In the genomic region with DNA sequence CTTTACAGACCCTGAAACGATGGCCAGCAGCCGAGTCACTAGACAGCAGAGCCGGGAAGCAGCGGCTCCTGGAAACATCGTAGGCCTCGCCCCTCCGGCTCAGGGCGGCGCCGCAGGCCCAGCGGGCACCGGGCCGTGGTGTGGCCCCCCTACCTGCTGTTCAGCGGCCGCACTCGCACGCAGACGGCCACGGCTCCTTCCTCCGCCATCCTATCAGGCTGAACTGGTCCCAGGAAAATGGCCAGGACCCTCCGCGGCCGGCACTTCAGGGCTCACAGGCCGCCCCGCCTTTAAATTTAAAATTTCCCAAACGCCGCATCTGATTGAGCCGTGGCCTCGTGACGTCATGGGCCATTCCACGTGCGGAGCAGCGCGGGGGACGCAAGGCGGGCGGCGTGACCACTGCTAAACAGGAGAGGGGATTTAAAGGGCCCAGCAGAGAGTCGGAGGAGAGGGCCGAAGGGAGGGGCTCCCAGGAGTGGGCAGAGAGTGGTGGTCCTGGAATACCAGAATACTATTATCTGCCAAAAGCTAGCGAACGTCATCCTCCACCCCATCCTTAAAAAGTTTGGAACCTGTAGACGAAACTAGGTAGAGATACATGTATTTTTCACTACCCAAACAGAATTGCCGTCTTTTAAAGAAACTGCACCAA, we compare ENCODE assay signal across 8 cellular contexts. TPM values are rescaled to one million over a fixed set of nuclear protein-coding genes. Genes with fewer than 3 reads are reported as not detected.
DNase-seq lines count a peak whose midpoint lies in the region; ATAC-seq, FAIRE-seq and TF ChIP-seq lines count a peak whose summit lies in the region.

A gene with protein sequence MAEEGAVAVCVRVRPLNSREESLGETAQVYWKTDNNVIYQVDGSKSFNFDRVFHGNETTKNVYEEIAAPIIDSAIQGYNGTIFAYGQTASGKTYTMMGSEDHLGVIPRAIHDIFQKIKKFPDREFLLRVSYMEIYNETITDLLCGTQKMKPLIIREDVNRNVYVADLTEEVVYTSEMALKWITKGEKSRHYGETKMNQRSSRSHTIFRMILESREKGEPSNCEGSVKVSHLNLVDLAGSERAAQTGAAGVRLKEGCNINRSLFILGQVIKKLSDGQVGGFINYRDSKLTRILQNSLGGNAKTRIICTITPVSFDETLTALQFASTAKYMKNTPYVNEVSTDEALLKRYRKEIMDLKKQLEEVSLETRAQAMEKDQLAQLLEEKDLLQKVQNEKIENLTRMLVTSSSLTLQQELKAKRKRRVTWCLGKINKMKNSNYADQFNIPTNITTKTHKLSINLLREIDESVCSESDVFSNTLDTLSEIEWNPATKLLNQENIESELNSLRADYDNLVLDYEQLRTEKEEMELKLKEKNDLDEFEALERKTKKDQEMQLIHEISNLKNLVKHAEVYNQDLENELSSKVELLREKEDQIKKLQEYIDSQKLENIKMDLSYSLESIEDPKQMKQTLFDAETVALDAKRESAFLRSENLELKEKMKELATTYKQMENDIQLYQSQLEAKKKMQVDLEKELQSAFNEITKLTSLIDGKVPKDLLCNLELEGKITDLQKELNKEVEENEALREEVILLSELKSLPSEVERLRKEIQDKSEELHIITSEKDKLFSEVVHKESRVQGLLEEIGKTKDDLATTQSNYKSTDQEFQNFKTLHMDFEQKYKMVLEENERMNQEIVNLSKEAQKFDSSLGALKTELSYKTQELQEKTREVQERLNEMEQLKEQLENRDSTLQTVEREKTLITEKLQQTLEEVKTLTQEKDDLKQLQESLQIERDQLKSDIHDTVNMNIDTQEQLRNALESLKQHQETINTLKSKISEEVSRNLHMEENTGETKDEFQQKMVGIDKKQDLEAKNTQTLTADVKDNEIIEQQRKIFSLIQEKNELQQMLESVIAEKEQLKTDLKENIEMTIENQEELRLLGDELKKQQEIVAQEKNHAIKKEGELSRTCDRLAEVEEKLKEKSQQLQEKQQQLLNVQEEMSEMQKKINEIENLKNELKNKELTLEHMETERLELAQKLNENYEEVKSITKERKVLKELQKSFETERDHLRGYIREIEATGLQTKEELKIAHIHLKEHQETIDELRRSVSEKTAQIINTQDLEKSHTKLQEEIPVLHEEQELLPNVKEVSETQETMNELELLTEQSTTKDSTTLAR (N-terminal part only) (minus strand): TSS at position 233 of the 655 bp plus-strand sequence. CDS start 24 bp downstream, at position 209.

- intact Hi-C loops in left ventricle myocardium superior (cut with micrococcal nuclease): no loop called here
- intact Hi-C loops in prostate gland (cut with DNase I): no loop called here

- H3K4me3 ChIP-seq in adipocyte (ENCODE audit: low read length) (peak within 1 kb of the TSS; percentile 89), prostate gland (peak within 1 kb of the TSS; percentile 54 to 71)

- H3K36me3 Mint-ChIP-seq in T-cell: no peaks in the 10 kb centered on the region

- DNase-seq in GM12892 (ENCODE audit: insufficient read length) (peak; percentile 46), NCI-H1417 (lab: John Stamatoyannopoulos, UW) (peak; percentile 76 to 94 (median 90)), T-cell (peak; percentile 57 to 88 (median 79)), adipocyte (ENCODE audit: low read depth) (peak; percentile 95), left ventricle myocardium superior (peak; percentile 91), prostate gland (ENCODE audit: low spot score) (peak; percentile 74), urothelium cell line (ENCODE audit: low spot score) (peak; percentile 84)

- WGBS in prostate gland: under 1% methylated on average over 44 of the region's 44 CpGs

- no peaks in the 10 kb centered on the region for H3K9me3 ChIP-seq in adipocyte (ENCODE audit: control insufficient read depth, low read length)
- no peaks in the 10 kb centered on the region for H3K9me3 ChIP-seq in prostate gland

- no peak for TF ChIP-seq CTCF in prostate gland (IDR thresholded peaks at IDR 0.05)

- TF ChIP-seq POLR2A in GM12892 (IDR thresholded peaks at IDR 0.05; ENCODE audit: low read depth, low read length) (peak; percentile 58; the same call in 1 of the 2 replicates), prostate gland (IDR thresholded peaks at IDR 0.05) (peak; percentile 44)

- FAIRE-seq in GM12892 (lab: Jason Lieb, UNC): peak; percentile 95
- peak; percentile 70 for FAIRE-seq in urothelium cell line (lab: Jason Lieb, UNC)

- H3K27me3 ChIP-seq in adipocyte (replicated peaks; ENCODE audit: control insufficient read depth, insufficient read depth, low read length): no peaks in the 10 kb centered on the region
- no peaks in the 10 kb centered on the region for H3K27me3 ChIP-seq in prostate gland (replicated peaks; ENCODE audit: insufficient read depth)

- peak within 1 kb of the TSS; percentile 90 to 91 for H3K27ac Mint-ChIP-seq in T-cell

- H3K9ac ChIP-seq in adipocyte (ENCODE audit: low read length): peak within 1 kb of the TSS; percentile 87

- H3K27me3 Mint-ChIP-seq in T-cell: peaks cover 4 to 8% of the 10 kb centered on the region in 2 donors

- no peaks in the 10 kb centered on the region for H3K36me3 ChIP-seq in adipocyte (ENCODE audit: control insufficient read depth, insufficient read depth, low read length, severe bottlenecking)
- H3K36me3 ChIP-seq in prostate gland: no peaks in the 10 kb centered on the region

- H3K4me1 Mint-ChIP-seq in T-cell: peaks cover 9 to 11% (median 10%) of the 10 kb centered on the region in 3 donors

- POLR2A ChIA-PET in T-cell (lab: Charles Lee): interaction anchor here in 1 of 2 donors (0.7 kb wide), 1 partner anchor 59 kb away, joined by 4 read pairs; no protein-coding TSS in a partner anchor

- peak within 1 kb of the TSS; percentile 61 to 70 for H3K27ac ChIP-seq in prostate gland

- no peaks in the 10 kb centered on the region for H3K9me3 Mint-ChIP-seq in T-cell

- peak; percentile 96 for ATAC-seq in HG02763 (IDR thresholded peaks at IDR 0.05; ENCODE audit: unreplicated experiment)
- peak; percentile 86 to 92 (median 90) for ATAC-seq in T-cell (replicated peaks in 1 of 4)
- peak; percentile 98 for ATAC-seq in left ventricle myocardium superior

- H3K4me3 Mint-ChIP-seq in T-cell: peak within 1 kb of the TSS; percentile 84 to 95 (median 90)

- H3K4me1 ChIP-seq in adipocyte (ENCODE audit: control insufficient read depth, insufficient read depth, low read length): no peaks in the 10 kb centered on the region
- no peaks in the 10 kb centered on the region for H3K4me1 ChIP-seq in prostate gland (replicated peaks)

- CTCF ChIA-PET in T-cell (lab: Charles Lee): no interaction called here

RNA-seq across cellular contexts. Expression of the gene that starts here (rescaled TPM):
- 9.3 TPM for polyA plus RNA-seq in GM12892 (2012; ENCODE audit: missing spikeins)
- total RNA-seq in T-cell (1 to 10 TPM in 4 of 5 donors, under 1 TPM in 1; 0.92 to 5.1 (median 2.2) TPM), left ventricle myocardium superior (0.35 TPM), prostate gland (1 to 10 TPM in 1 of 2 donors, under 1 TPM in 1; 0.87 to 4.5 TPM)

Comparison
In these comparisons a context has a peak if more than half of its experiments do, and no peak if none do; other contexts are left out.
1. Peak in every context shown above with its lines: DNase-seq, ATAC-seq, H3K4me3 ChIP-seq and H3K27ac ChIP-seq.
2. Peak in DNase-seq and ATAC-seq in left ventricle myocardium superior; RNA of the gene not detected or under 1 TPM.